ENCODE assay signal across 8 cellular contexts in the genomic region with DNA sequence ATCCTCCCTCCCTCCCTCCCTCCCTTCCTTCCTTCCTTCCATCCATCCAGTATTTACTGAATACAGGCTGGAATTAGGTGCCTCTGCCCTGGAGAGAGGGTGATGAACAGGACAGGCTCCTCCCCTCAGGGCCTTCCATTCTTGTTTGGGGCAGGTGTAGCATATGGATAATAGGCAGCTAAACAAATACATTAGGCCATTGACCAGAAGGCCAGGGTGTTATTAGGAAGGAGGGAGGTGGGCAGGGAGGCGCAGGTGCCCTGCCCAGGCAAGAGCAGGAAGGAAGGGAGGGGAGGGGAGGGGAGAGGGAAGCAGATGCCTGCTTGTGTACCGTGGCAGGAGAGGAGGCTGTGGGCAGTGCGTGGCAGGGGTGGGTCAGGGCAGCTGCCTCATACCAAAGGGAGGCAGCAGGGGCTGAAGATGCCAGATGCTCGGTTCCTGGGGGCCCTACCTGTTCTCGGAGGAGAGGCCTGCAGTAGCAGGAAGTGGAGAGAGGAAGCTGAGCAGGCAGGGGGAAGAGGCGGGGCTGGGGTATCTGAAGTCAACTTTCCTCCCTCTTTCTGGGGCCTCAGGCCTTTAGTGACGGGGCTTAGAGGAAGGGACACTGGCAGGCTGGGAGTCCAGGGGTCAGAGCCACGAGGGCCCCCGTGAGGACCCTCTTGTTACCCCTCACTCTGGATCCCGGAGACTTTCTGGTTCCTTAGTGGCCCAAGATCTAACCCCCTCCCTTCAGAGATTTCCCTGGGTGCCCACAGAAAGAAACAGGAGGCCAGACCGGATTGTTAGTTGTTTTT. TPM values are rescaled to one million over a fixed set of nuclear protein-coding genes. Genes with fewer than 3 reads are reported as not detected.
DNase-seq lines count a peak whose midpoint lies in the region; ATAC-seq and TF ChIP-seq lines count a peak whose summit lies in the region.

A gene with protein sequence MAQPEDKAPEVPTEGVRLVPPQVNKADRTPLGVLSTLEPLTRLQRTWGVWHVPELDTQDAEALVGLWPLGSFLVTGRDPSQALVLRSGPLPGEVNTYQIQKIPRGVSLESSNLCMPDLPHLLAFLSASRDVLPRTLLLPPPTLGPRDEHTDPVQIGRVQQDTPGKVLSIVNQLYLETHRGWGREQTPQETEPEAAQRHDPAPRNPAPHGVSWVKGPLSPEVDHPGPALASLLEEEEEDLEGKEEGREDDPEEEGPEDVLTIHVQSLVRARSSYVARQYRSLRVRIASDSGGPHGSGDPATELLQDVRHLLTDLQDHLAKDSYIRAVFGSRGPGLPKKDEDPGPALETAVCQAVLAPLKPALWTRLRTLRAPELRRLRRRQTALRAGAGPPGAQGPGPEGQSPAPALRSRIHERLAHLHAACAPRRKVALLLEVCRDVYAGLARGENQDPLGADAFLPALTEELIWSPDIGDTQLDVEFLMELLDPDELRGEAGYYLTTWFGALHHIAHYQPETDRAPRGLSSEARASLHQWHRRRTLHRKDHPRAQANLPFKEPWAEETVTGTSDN (minus strand): TSS at position 495 of the 794 bp plus-strand sequence. CDS start 1,533 bp downstream, outside the sequence.

- H3K36me3 ChIP-seq in osteoblast (ENCODE audit: insufficient read depth, low read length): no peaks in the 10 kb centered on the region

- no peak within 1 kb of the TSS for H3K27ac ChIP-seq in osteoblast (ENCODE audit: low read depth, low read length)

- DNase-seq in NK-92 treated with Interleukin-12 subunit alpha and Interleukin-12 subunit beta, amount 100 ng/mL, for 24 hours (lab: John Stamatoyannopoulos, UW): peak; percentile 69
- DNase-seq in NK-92 (lab: John Stamatoyannopoulos, UW; ENCODE audit: unreplicated experiment): no peak
- DNase-seq in NCI-H2196 treated with DMSO at 0.1 percent for 48 hours (lab: John Stamatoyannopoulos, UW; ENCODE audit: unreplicated experiment): peak; percentile 90
- DNase-seq in activated CD4-positive, alpha-beta T cell treated with anti-CD3 and anti-CD28 coated beads for 1 hour: peak; percentile 52
- DNase-seq in effector memory CD8-positive, alpha-beta T cell: peak; percentile 55 to 61 (median 57)
- peak; percentile 68 for DNase-seq in osteoblast (ENCODE audit: insufficient read length, low spot score, missing footprints)
- no peak for DNase-seq in T1000 (lab: John Stamatoyannopoulos, UW)

- no peak within 1 kb of the TSS for H3K4me2 ChIP-seq in osteoblast (ENCODE audit: insufficient read depth, low read length)

- peak within 1 kb of the TSS; percentile 98 for H3K27ac Mint-ChIP-seq in effector memory CD8-positive, alpha-beta T cell

- ATAC-seq in effector memory CD8-positive, alpha-beta T cell (replicated peaks): peak; percentile 93
- ATAC-seq in HG02623 (IDR thresholded peaks at IDR 0.05; ENCODE audit: unreplicated experiment): no peak

- peaks cover 43% of the 10 kb centered on the region for H3K36me3 Mint-ChIP-seq in effector memory CD8-positive, alpha-beta T cell (ENCODE audit: insufficient read depth)

- peak within 1 kb of the TSS; percentile 87 to 88 for H3K4me3 Mint-ChIP-seq in effector memory CD8-positive, alpha-beta T cell

- TF ChIP-seq CTCF in osteoblast (IDR thresholded peaks at IDR 0.05; ENCODE audit: extremely low read depth, low read depth, low read length): no peak

- no peaks in the 10 kb centered on the region for H3K27me3 Mint-ChIP-seq in effector memory CD8-positive, alpha-beta T cell

- H4K20me1 ChIP-seq in osteoblast (ENCODE audit: insufficient read depth, low read length): no peaks in the 10 kb centered on the region

- H3K4me3 ChIP-seq in osteoblast (ENCODE audit: insufficient read depth, low read length): no peak within 1 kb of the TSS

- H3K9me3 ChIP-seq in osteoblast (ENCODE audit: low read depth, low read length): no peaks in the 10 kb centered on the region

- no peak within 1 kb of the TSS for H2AFZ ChIP-seq in osteoblast (ENCODE audit: low read length)

- no peaks in the 10 kb centered on the region for H3K27me3 ChIP-seq in osteoblast (ENCODE audit: insufficient read depth, low read length)

- no peaks in the 10 kb centered on the region for H3K79me2 ChIP-seq in osteoblast (ENCODE audit: insufficient read depth, low read length)

- peaks cover 28 to 31% of the 10 kb centered on the region in 2 donors for H3K4me1 Mint-ChIP-seq in effector memory CD8-positive, alpha-beta T cell (ENCODE audit: low read depth in 2 of 2)

- no peaks in the 10 kb centered on the region for H3K9me3 Mint-ChIP-seq in effector memory CD8-positive, alpha-beta T cell

- no peaks in the 10 kb centered on the region for H3K4me1 ChIP-seq in osteoblast (ENCODE audit: insufficient read depth, low read length)

RNA-seq across cellular contexts. Expression of the gene that starts here (rescaled TPM):
- 2.5 and 3.2 TPM in 2 replicates for total RNA-seq in osteoblast

Comparison
In these comparisons a context has a peak if more than half of its experiments do, and no peak if none do; other contexts are left out.
1. DNase-seq: peak in NK-92 treated with Interleukin-12 subunit alpha and Interleukin-12 subunit beta, amount 100 ng/mL, for 24 hours (single experiment), NCI-H2196 treated with DMSO at 0.1 percent for 48 hours (single experiment), activated CD4-positive, alpha-beta T cell treated with anti-CD3 and anti-CD28 coated beads for 1 hour (single experiment), effector memory CD8-positive, alpha-beta T cell (3 of 3) and osteoblast (single experiment); none in NK-92 (single experiment) and T1000 (single experiment).